ENCODE assay signal across 8 cellular contexts in genomic region chr2:112690853-112691390, GRCh38. TPM values are rescaled to one million over a fixed set of nuclear protein-coding genes. Genes with fewer than 3 reads are reported as not detected.
A peak's percentile ranks its signal among the peaks of the same experiment; 100 is the strongest.
DNase-seq lines count a peak whose midpoint lies in the region; ATAC-seq, FAIRE-seq and TF ChIP-seq lines count a peak whose summit lies in the region.

No MANE protein-coding gene starts in this region.

- no peaks in the 10 kb centered on the region for H3K36me3 Mint-ChIP-seq in WTC11

- peak; percentile 80 for FAIRE-seq in GM19239 (lab: Jason Lieb, UNC)
- FAIRE-seq in bronchial epithelial cell (lab: Jason Lieb, UNC): no peak
- FAIRE-seq in kidney (lab: Jason Lieb, UNC): no peak

- no peaks in the 10 kb centered on the region for H3K27me3 ChIP-seq in bronchial epithelial cell (ENCODE audit: control insufficient read depth, insufficient read depth, low read length)

- no peaks in the 10 kb centered on the region for H3K27me3 Mint-ChIP-seq in WTC11 (ENCODE audit: low read depth)

- H3K4me1 ChIP-seq in kidney (ENCODE audit: control insufficient read depth in 1 of 2, insufficient read depth in 1 of 2, low read depth in 1 of 2, low read length in 2 of 2): peaks cover 0 to 7% of the 10 kb centered on the region in 2 donors

- H3K4me3 Mint-ChIP-seq in WTC11: no peak overlapping the region

- TF ChIP-seq CTCF in WTC11 (IDR thresholded peaks at IDR 0.05) (peak; percentile 31; the same call in 1 of the 2 replicates), bronchial epithelial cell (IDR thresholded peaks at IDR 0.05; ENCODE audit: insufficient read depth, low read length, severe bottlenecking) (peak; percentile 51), kidney (IDR thresholded peaks at IDR 0.05; ENCODE audit: borderline replicate concordance, extremely low read depth, insufficient read depth) (peak; percentile 74)

- H3K9ac ChIP-seq in kidney (ENCODE audit: low read length in 2 of 2): no peak overlapping the region

- H3K4me3 ChIP-seq in bronchial epithelial cell (ENCODE audit: low read depth, low read length): no peak overlapping the region
- H3K4me3 ChIP-seq in kidney (ENCODE audit: low read length in 2 of 2): peak overlapping the region; percentile 6 to 16

- POLR2A ChIA-PET in WTC11 (lab: Charles Lee): no interaction called here

- H3K27ac ChIP-seq in kidney (ENCODE audit: low read depth in 2 of 2, low read length in 2 of 2): no peak overlapping the region

- H3K4me1 Mint-ChIP-seq in WTC11: peaks cover 7% of the 10 kb centered on the region

- CTCF ChIA-PET in WTC11 (lab: Charles Lee): interaction anchor here (0.8 to 2.4 kb wide), 12 partner anchors 10 to 194 kb away, joined by 3 to 9 read pairs (median 4); partner anchors contain the start of genes CHCHD5 and SLC20A1

- DNase-seq in AG20443 (ENCODE audit: low spot score) (peak; percentile 55), GM19239 (ENCODE audit: insufficient read length, low spot score) (peak; percentile 43), NAMALWA (ENCODE audit: low spot score) (peak; percentile 76), WTC11 (ENCODE audit: low spot score) (peak; percentile 60), bronchial epithelial cell (ENCODE audit: low read depth) (peak; percentile 86), kidney (peak; percentile 82)
- peak; percentile 45 to 47 for DNase-seq in stimulated activated CD4-positive, alpha-beta T cell treated with anti-CD3 and anti-CD28 coated beads, Interleukin-2, amount 100 ng/mL, for 48 hours

- H3K36me3 ChIP-seq in bronchial epithelial cell (ENCODE audit: control insufficient read depth, insufficient read depth, low read length) (no peaks in the 10 kb centered on the region), kidney (ENCODE audit: control insufficient read depth in 1 of 2, insufficient read depth in 2 of 2, low read length in 2 of 2) (no peaks in the 10 kb centered on the region)

- no peaks in the 10 kb centered on the region for H3K9me3 ChIP-seq in kidney (ENCODE audit: control insufficient read depth in 1 of 2, low read length in 2 of 2)

- intact Hi-C loops in kidney (cut with DNase I): no loop called here

- ATAC-seq in WTC11: peak; percentile 82
- no peak for ATAC-seq in HG02970 (IDR thresholded peaks at IDR 0.05; ENCODE audit: low FRiP score, unreplicated experiment)

- H3K9me3 Mint-ChIP-seq in WTC11: no peaks in the 10 kb centered on the region

- H3K27ac Mint-ChIP-seq in WTC11: no peak overlapping the region

TF ChIP-seq in WTC11, 78 proteins besides CTCF, POLR2A, EP300 and RAD21:
- no peak for TF ChIP-seq ZNF423 (CRISPR knock-in tag; IDR thresholded peaks at IDR 0.05)
- no peak for TF ChIP-seq CREB1 (CRISPR knock-in tag; IDR thresholded peaks at IDR 0.05)
- no peak for TF ChIP-seq ATF3 (CRISPR knock-in tag; conservative IDR thresholded peaks at IDR 0.05)
- 0 out of 2 replicates have a peak, but pooled peaks have one; percentile 5 for TF ChIP-seq GTF2I (CRISPR knock-in tag; conservative IDR thresholded peaks at IDR 0.05)
- TF ChIP-seq TEAD4 (CRISPR knock-in tag; IDR thresholded peaks at IDR 0.05): no peak
- peak; percentile 45; the same call in 1 of the 2 replicates for TF ChIP-seq USF1 (CRISPR knock-in tag; IDR thresholded peaks at IDR 0.05)

RNA-seq across cellular contexts. Expression of gene NT5DC4, which starts 29.9 kb away (rescaled TPM):
- total RNA-seq in WTC11 (2021) (not detected in 3 replicates), bronchial epithelial cell (not detected in 2 replicates), kidney (not detected)
- not detected for polyA plus RNA-seq in kidney (ENCODE audit: insufficient read depth, low read depth, low replicate concordance)

RNA-seq across cellular contexts. Expression of gene SLC20A1, which starts 45.2 kb away (rescaled TPM):
- total RNA-seq in WTC11 (2021) (59.9 to 64.4 TPM (median 60.1 TPM) in 3 replicates), bronchial epithelial cell (47.7 and 63.4 TPM in 2 replicates), kidney (46.2 TPM)
- 10.4 TPM for polyA plus RNA-seq in kidney (ENCODE audit: insufficient read depth, low read depth, low replicate concordance)
